Comparison of ENCODE assay signal across 27 cellular contexts in the genomic region with DNA sequence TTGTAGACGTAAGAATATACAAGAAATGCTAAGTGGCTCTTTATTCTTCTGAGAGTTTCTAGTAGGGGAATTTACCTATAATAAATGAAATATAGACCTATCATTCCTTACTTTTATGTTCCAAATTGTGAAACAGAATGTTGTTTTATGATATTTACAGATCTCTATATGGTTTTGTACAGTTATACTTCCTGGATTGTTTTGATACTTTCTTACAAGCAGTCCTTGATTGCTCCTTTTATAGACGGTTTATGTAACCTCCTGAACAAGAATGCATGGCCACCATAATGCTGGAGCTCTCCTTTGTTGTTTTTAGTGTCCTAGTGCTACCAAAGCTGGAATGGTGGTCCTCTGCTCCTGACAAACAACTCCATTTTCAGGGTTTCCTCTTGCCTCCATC.
"Had no signal": no experiment of that assay in that cellular context is flagged by ENCODE, and none has a peak within 500 bp of the region (broad histone marks: within the 10 kb centered on the region; RNA-seq: fewer than 3 reads in every experiment).

No MANE protein-coding gene starts in this region.

- H3K9me3 ChIP-seq: gastroesophageal sphincter, heart left ventricle, ovary, right atrium auricular region, sigmoid colon, suprapubic skin, vagina had no signal

- H3K36me3 Mint-ChIP-seq: immature natural killer cell; mesothelial cell of epicardium; naive thymus-derived CD8-positive, alpha-beta T cell; stimulated activated naive B cell treated with anti-CD40 and anti-IgM and Interleukin-4, amounts not matched to agents 10 μg/mL and 1 μg/mL and 100 μg/mL, for 72 hours had no signal

- H3K4me1 Mint-ChIP-seq: immature natural killer cell; mesothelial cell of epicardium; naive thymus-derived CD8-positive, alpha-beta T cell; nephron progenitor cell had no signal

- H3K27ac ChIP-seq: dorsolateral prefrontal cortex, ovary, right atrium auricular region, suprapubic skin, vagina had no signal

- H3K9me3 Mint-ChIP-seq: immature natural killer cell; mesothelial cell of epicardium; naive thymus-derived CD8-positive, alpha-beta T cell; nephron progenitor cell; stimulated activated naive B cell treated with anti-CD40 and anti-IgM and Interleukin-4, amounts not matched to agents 10 μg/mL and 1 μg/mL and 100 μg/mL, for 72 hours; stimulated activated naive CD8-positive, alpha-beta T cell treated with anti-CD3 and anti-CD28 coated beads, Interleukin-15, Interleukin-2, amounts not matched to agents 100 ng/mL and 50 ng/mL, for 24 hours had no signal

- H3K27me3 ChIP-seq: gastroesophageal sphincter, heart left ventricle, ovary, right atrium auricular region, sigmoid colon, suprapubic skin, vagina had no signal

- H3K27ac Mint-ChIP-seq: immature natural killer cell; mesothelial cell of epicardium; naive thymus-derived CD8-positive, alpha-beta T cell; nephron progenitor cell; stimulated activated naive B cell treated with anti-CD40 and anti-IgM and Interleukin-4, amounts not matched to agents 10 μg/mL and 1 μg/mL and 100 μg/mL, for 72 hours; stimulated activated naive CD8-positive, alpha-beta T cell treated with anti-CD3 and anti-CD28 coated beads, Interleukin-15, Interleukin-2, amounts not matched to agents 100 ng/mL and 50 ng/mL, for 24 hours had no signal

- ATAC-seq: naive thymus-derived CD8-positive, alpha-beta T cell; stimulated activated naive B cell treated with anti-CD40 and anti-IgM and Interleukin-4, amounts not matched to agents 10 μg/mL and 1 μg/mL and 100 μg/mL, for 72 hours had no signal

- H3K27me3 Mint-ChIP-seq: naive thymus-derived CD8-positive, alpha-beta T cell; stimulated activated naive B cell treated with anti-CD40 and anti-IgM and Interleukin-4, amounts not matched to agents 10 μg/mL and 1 μg/mL and 100 μg/mL, for 72 hours; stimulated activated naive CD8-positive, alpha-beta T cell treated with anti-CD3 and anti-CD28 coated beads, Interleukin-15, Interleukin-2, amounts not matched to agents 100 ng/mL and 50 ng/mL, for 24 hours had no signal

- H3K4me1 ChIP-seq: right atrium auricular region, suprapubic skin, vagina had no signal

- H3K4me3 ChIP-seq: dorsolateral prefrontal cortex, gastroesophageal sphincter, heart left ventricle, lung, ovary, right atrium auricular region, sigmoid colon, suprapubic skin, vagina had no signal

- FAIRE-seq: small intestine had no signal

- DNase-seq: caudate nucleus; cerebellar nuclear complex; dorsolateral prefrontal cortex; effector CD4-positive, alpha-beta T cell; hippocampal formation; immature natural killer cell; islet precursor cell; kidney glomerular epithelial cell; mesenchymal stem cell; naive thymus-derived CD8-positive, alpha-beta T cell; nephron progenitor cell; nucleus accumbens; ovary; sigmoid colon; small intestine; stimulated activated CD4-positive, alpha-beta T cell treated with anti-CD3 and anti-CD28 coated beads, Interleukin-15, amount 100 ng/mL, for 24 hours; stimulated activated CD4-positive, alpha-beta T cell treated with anti-CD3 and anti-CD28 coated beads, Interleukin-2, amount 100 ng/mL, for 48 hours; stimulated activated naive B cell treated with anti-CD40 and anti-IgM and Interleukin-4, amounts not matched to agents 10 μg/mL and 1 μg/mL and 100 μg/mL, for 72 hours; trophoblast cell had no signal

- H3K36me3 ChIP-seq: gastroesophageal sphincter, heart left ventricle, ovary, right atrium auricular region, sigmoid colon, suprapubic skin, vagina had no signal

- H3K4me3 Mint-ChIP-seq: immature natural killer cell; mesothelial cell of epicardium; naive thymus-derived CD8-positive, alpha-beta T cell; nephron progenitor cell; stimulated activated naive B cell treated with anti-CD40 and anti-IgM and Interleukin-4, amounts not matched to agents 10 μg/mL and 1 μg/mL and 100 μg/mL, for 72 hours; stimulated activated naive CD8-positive, alpha-beta T cell treated with anti-CD3 and anti-CD28 coated beads, Interleukin-15, Interleukin-2, amounts not matched to agents 100 ng/mL and 50 ng/mL, for 24 hours had no signal
